Comparison of ENCODE assay signal across 30 cellular contexts in genomic region chr20:52084727-52085126, GRCh38.
"Had no signal": no experiment of that assay in that cellular context is flagged by ENCODE, and none has a peak within 500 bp of the region (broad histone marks: within the 10 kb centered on the region; RNA-seq: fewer than 3 reads in every experiment).

No MANE protein-coding gene starts in this region.

- H3K4me1 ChIP-seq: adrenal gland, ascending aorta, breast epithelium, esophagus muscularis mucosa, foreskin keratinocyte, gastrocnemius medialis had no signal

- H3K9me3 ChIP-seq: gastrocnemius medialis had no signal

- H3K36me3 ChIP-seq: adrenal gland, breast epithelium, WERI-Rb-1 had no signal

- ATAC-seq: activated CD4-positive, CD25-positive, alpha-beta regulatory T cell treated with anti-CD3 and anti-CD28 coated beads, Interleukin-2, amount 50 U/mL, for 24 hours; activated CD8-positive, alpha-beta memory T cell treated with anti-CD3 and anti-CD28 coated beads, Interleukin-2, amount 10 ng/mL, durations not matched to agents 7 days and 5 days; activated CD8-positive, alpha-beta T cell treated with anti-CD3 and anti-CD28 coated beads for 36 hours; activated naive CD8-positive, alpha-beta T cell treated with anti-CD3 and anti-CD28 coated beads, Interleukin-2, amount 50 U/mL, for 24 hours; effector memory CD8-positive, alpha-beta T cell; foreskin keratinocyte; gastrocnemius medialis; T-helper 17 cell had no signal

- DNase-seq: activated B cell treated with CpG ODN at 0.5 μM for 24 hours; activated CD4-positive, alpha-beta T cell treated with anti-CD3 and anti-CD28 coated beads for 48 hours; activated CD4-positive, alpha-beta T cell treated with anti-CD3 and anti-CD28 coated beads, Interleukin-2, amount 50 U/mL, for 1 hour; activated CD4-positive, alpha-beta T cell treated with anti-CD3 and anti-CD28 coated beads, Interleukin-2, amount 50 U/mL, for 48 hours; activated CD8-positive, alpha-beta memory T cell treated with anti-CD3 and anti-CD28 coated beads, Interleukin-2, amount 10 ng/mL, durations not matched to agents 7 days and 5 days; activated CD8-positive, alpha-beta memory T cell treated with anti-CD3 and anti-CD28 coated beads, Interleukin-2, amount 50 U/mL, for 4 hours; activated CD8-positive, alpha-beta T cell treated with anti-CD3 and anti-CD28 coated beads for 36 hours; activated effector memory CD4-positive, alpha-beta T cell treated with anti-CD3 and anti-CD28 coated beads, Interleukin-2, amount 50 U/mL, for 16 hours; activated naive CD4-positive, alpha-beta T cell treated with anti-CD3 and anti-CD28 coated beads for 36 hours; activated naive CD8-positive, alpha-beta T cell treated with anti-CD3 and anti-CD28 coated beads for 36 hours; activated naive CD8-positive, alpha-beta T cell treated with anti-CD3 and anti-CD28 coated beads, Interleukin-2, amount 50 U/mL, for 24 hours; activated T-cell treated with anti-CD3 and anti-CD28 coated beads, Interleukin-2, amount 50 U/mL, for 1 hour; activated T-cell treated with anti-CD3 and anti-CD28 coated beads, Interleukin-2, amount 50 U/mL, for 48 hours; adrenal gland; amygdala; dorsolateral prefrontal cortex; effector memory CD8-positive, alpha-beta T cell; erythroblast; foreskin keratinocyte; gastrocnemius medialis; glutamatergic neuron; T-helper 1 cell; T-helper 17 cell; T1000; WERI-Rb-1 had no signal

- H3K4me3 ChIP-seq: adrenal gland, ascending aorta, breast epithelium, coronary artery, dorsolateral prefrontal cortex, esophagus muscularis mucosa, gastrocnemius medialis had no signal

- H3K27me3 ChIP-seq: adrenal gland, ascending aorta, breast epithelium, dorsolateral prefrontal cortex, esophagus muscularis mucosa, foreskin keratinocyte, gastrocnemius medialis had no signal

- H3K27ac ChIP-seq: adrenal gland, ascending aorta, breast epithelium, coronary artery, dorsolateral prefrontal cortex, esophagus muscularis mucosa, foreskin keratinocyte, gastrocnemius medialis, WERI-Rb-1 had no signal
